Comparison of ENCODE assay signal across 32 cellular contexts in the genomic region with DNA sequence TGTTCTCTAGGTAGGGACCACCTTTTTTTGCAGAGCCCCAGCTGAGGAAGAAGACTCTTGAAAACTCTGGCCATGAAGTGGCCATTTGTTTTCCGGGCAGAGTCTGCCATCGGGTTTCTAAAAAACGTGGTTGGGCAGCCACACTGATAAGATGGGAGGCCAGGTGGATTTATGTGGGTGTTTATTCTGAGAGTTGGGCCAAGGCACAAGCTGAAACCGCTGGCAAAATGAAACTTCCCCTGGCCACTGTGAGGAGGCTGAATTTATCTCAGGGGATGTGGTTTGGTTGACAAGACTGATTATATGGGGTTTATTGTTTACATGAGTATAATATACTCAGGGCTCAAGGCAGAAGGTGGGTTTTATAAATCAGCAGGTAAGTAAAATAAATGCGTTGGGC.
"Had no signal": no experiment of that assay in that cellular context is flagged by ENCODE, and none has a peak within 500 bp of the region (broad histone marks: within the 10 kb centered on the region; RNA-seq: fewer than 3 reads in every experiment).

No MANE protein-coding gene starts in this region.

- H3K27me3 Mint-ChIP-seq: activated B cell treated with CpG ODN at 0.5 μM for 24 hours had no signal

- H3K4me2 ChIP-seq: hepatocyte had no signal

- H3K79me2 ChIP-seq: hepatocyte had no signal

- H3K36me3 Mint-ChIP-seq: activated CD4-positive, alpha-beta memory T cell treated with anti-CD3 and anti-CD28 coated beads for 36 hours; activated CD8-positive, alpha-beta memory T cell treated with anti-CD3 and anti-CD28 coated beads, Interleukin-2, amount 10 ng/mL, durations not matched to agents 7 days and 5 days; activated naive CD4-positive, alpha-beta T cell treated with anti-CD3 and anti-CD28 coated beads, Interleukin-2, amount 50 U/mL, for 24 hours; activated naive CD8-positive, alpha-beta T cell treated with anti-CD3 and anti-CD28 coated beads, Interleukin-2, amount 10 ng/mL, durations not matched to agents 7 days and 5 days had no signal

- DNase-seq: activated B cell treated with CpG ODN at 0.5 μM for 24 hours; activated CD4-positive, alpha-beta memory T cell treated with anti-CD3 and anti-CD28 coated beads for 36 hours; activated CD4-positive, alpha-beta T cell treated with anti-CD3 and anti-CD28 coated beads, Interleukin-2, amount 10 ng/mL, durations not matched to agents 24 days and 14 days; activated CD8-positive, alpha-beta memory T cell treated with anti-CD3 and anti-CD28 coated beads, Interleukin-2, amount 10 ng/mL, durations not matched to agents 7 days and 5 days; activated CD8-positive, alpha-beta memory T cell treated with anti-CD3 and anti-CD28 coated beads, Interleukin-2, amount 50 U/mL, for 4 hours; activated CD8-positive, alpha-beta T cell treated with anti-CD3 and anti-CD28 coated beads, Interleukin-2, amount 10 ng/mL, durations not matched to agents 7 days and 5 days; activated effector memory CD4-positive, alpha-beta T cell treated with anti-CD3 and anti-CD28 coated beads, Interleukin-2, amount 50 U/mL, for 16 hours; activated naive CD4-positive, alpha-beta T cell treated with anti-CD3 and anti-CD28 coated beads for 36 hours; activated naive CD8-positive, alpha-beta T cell treated with anti-CD3 and anti-CD28 coated beads, Interleukin-2, amount 10 ng/mL, durations not matched to agents 7 days and 5 days; activated T-cell treated with anti-CD3 and anti-CD28 coated beads, Interleukin-2, amount 50 U/mL, for 1 hour; activated T-cell treated with anti-CD3 and anti-CD28 coated beads, Interleukin-2, amount 50 U/mL, for 48 hours; anterior cingulate cortex; brain microvascular endothelial cell; dermis blood vessel endothelial cell; effector CD4-positive, alpha-beta T cell; effector memory CD8-positive, alpha-beta T cell; erythroblast; foreskin keratinocyte; gastrocnemius medialis; heart right ventricle; T-helper 17 cell; T1000; WERI-Rb-1 had no signal

- H3K9me3 ChIP-seq: esophagus muscularis mucosa, gastrocnemius medialis had no signal

- H3K27ac Mint-ChIP-seq: activated B cell treated with CpG ODN at 0.5 μM for 24 hours; activated CD4-positive, alpha-beta memory T cell treated with anti-CD3 and anti-CD28 coated beads for 36 hours; activated CD4-positive, alpha-beta T cell treated with anti-CD3 and anti-CD28 coated beads, Interleukin-2, amount 10 ng/mL, durations not matched to agents 24 days and 14 days; activated CD8-positive, alpha-beta memory T cell treated with anti-CD3 and anti-CD28 coated beads, Interleukin-2, amount 10 ng/mL, durations not matched to agents 7 days and 5 days; activated CD8-positive, alpha-beta T cell treated with anti-CD3 and anti-CD28 coated beads, Interleukin-2, amount 10 ng/mL, durations not matched to agents 7 days and 5 days; activated naive CD4-positive, alpha-beta T cell treated with anti-CD3 and anti-CD28 coated beads for 36 hours; activated naive CD4-positive, alpha-beta T cell treated with anti-CD3 and anti-CD28 coated beads, Interleukin-2, amount 50 U/mL, for 24 hours; activated naive CD8-positive, alpha-beta T cell treated with anti-CD3 and anti-CD28 coated beads, Interleukin-2, amount 10 ng/mL, durations not matched to agents 7 days and 5 days; activated T-helper 1 cell treated with anti-CD3 and anti-CD28 coated beads, Interleukin-12 subunit alpha, Interleukin-12 subunit beta, Interleukin-2, Interleukin-4 antibody, amounts not matched to agents 30 ng/mL and 10 ng/mL and 1 ng/mL, durations not matched to agents 14 hours and 24 hours and 36 hours; activated T-helper 2 cell treated with anti-CD3 and anti-CD28 coated beads, Interferon-gamma antibody, Interleukin-2, Interleukin-4, amounts not matched to agents 10 μg/mL and 5 μg/mL and 100 μg/mL, durations not matched to agents 14 hours and 24 hours and 36 hours; effector memory CD8-positive, alpha-beta T cell; T-helper 17 cell; T-helper 2 cell treated with Interferon-gamma antibody and Interleukin-4, amounts not matched to agents 5 μg/mL and 100 μg/mL, for 36 hours had no signal

- H2AFZ ChIP-seq: hepatocyte had no signal

- H3K4me3 Mint-ChIP-seq: activated B cell treated with CpG ODN at 0.5 μM for 24 hours; activated CD4-positive, alpha-beta memory T cell treated with anti-CD3 and anti-CD28 coated beads for 36 hours; activated CD4-positive, alpha-beta T cell treated with anti-CD3 and anti-CD28 coated beads, Interleukin-2, amount 10 ng/mL, durations not matched to agents 24 days and 14 days; activated CD8-positive, alpha-beta memory T cell treated with anti-CD3 and anti-CD28 coated beads, Interleukin-2, amount 10 ng/mL, durations not matched to agents 7 days and 5 days; activated CD8-positive, alpha-beta T cell treated with anti-CD3 and anti-CD28 coated beads, Interleukin-2, amount 10 ng/mL, durations not matched to agents 7 days and 5 days; activated naive CD4-positive, alpha-beta T cell treated with anti-CD3 and anti-CD28 coated beads for 36 hours; activated naive CD4-positive, alpha-beta T cell treated with anti-CD3 and anti-CD28 coated beads, Interleukin-2, amount 50 U/mL, for 24 hours; activated naive CD8-positive, alpha-beta T cell treated with anti-CD3 and anti-CD28 coated beads, Interleukin-2, amount 10 ng/mL, durations not matched to agents 7 days and 5 days; activated T-helper 1 cell treated with anti-CD3 and anti-CD28 coated beads, Interleukin-12 subunit alpha, Interleukin-12 subunit beta, Interleukin-2, Interleukin-4 antibody, amounts not matched to agents 30 ng/mL and 10 ng/mL and 1 ng/mL, durations not matched to agents 14 hours and 24 hours and 36 hours; central memory CD8-positive, alpha-beta T cell; effector memory CD8-positive, alpha-beta T cell; T-helper 17 cell; T-helper 2 cell treated with Interferon-gamma antibody and Interleukin-4, amounts not matched to agents 5 μg/mL and 100 μg/mL, for 36 hours had no signal

- ATAC-seq: activated CD4-positive, CD25-positive, alpha-beta regulatory T cell treated with anti-CD3 and anti-CD28 coated beads, Interleukin-2, amount 50 U/mL, for 24 hours; activated CD8-positive, alpha-beta memory T cell treated with anti-CD3 and anti-CD28 coated beads, Interleukin-2, amount 10 ng/mL, durations not matched to agents 7 days and 5 days; activated CD8-positive, alpha-beta T cell treated with anti-CD3 and anti-CD28 coated beads, Interleukin-2, amount 10 ng/mL, durations not matched to agents 7 days and 5 days; effector memory CD8-positive, alpha-beta T cell; foreskin keratinocyte; gastrocnemius medialis; heart right ventricle; T-helper 17 cell had no signal

- H3K4me1 ChIP-seq: esophagus muscularis mucosa, foreskin keratinocyte, heart right ventricle had no signal

- H3K27me3 ChIP-seq: brain microvascular endothelial cell, esophagus muscularis mucosa, foreskin keratinocyte, gastrocnemius medialis, hepatocyte had no signal

- H3K9me3 Mint-ChIP-seq: activated B cell treated with CpG ODN at 0.5 μM for 24 hours; activated CD4-positive, alpha-beta memory T cell treated with anti-CD3 and anti-CD28 coated beads for 36 hours; activated CD4-positive, alpha-beta T cell treated with anti-CD3 and anti-CD28 coated beads, Interleukin-2, amount 10 ng/mL, durations not matched to agents 24 days and 14 days; activated naive CD4-positive, alpha-beta T cell treated with anti-CD3 and anti-CD28 coated beads for 36 hours; activated naive CD4-positive, alpha-beta T cell treated with anti-CD3 and anti-CD28 coated beads, Interleukin-2, amount 50 U/mL, for 24 hours; activated naive CD8-positive, alpha-beta T cell treated with anti-CD3 and anti-CD28 coated beads, Interleukin-2, amount 10 ng/mL, durations not matched to agents 7 days and 5 days; activated T-helper 1 cell treated with anti-CD3 and anti-CD28 coated beads, Interleukin-12 subunit alpha, Interleukin-12 subunit beta, Interleukin-2, Interleukin-4 antibody, amounts not matched to agents 30 ng/mL and 10 ng/mL and 1 ng/mL, durations not matched to agents 14 hours and 24 hours and 36 hours; activated T-helper 2 cell treated with anti-CD3 and anti-CD28 coated beads, Interferon-gamma antibody, Interleukin-2, Interleukin-4, amounts not matched to agents 10 μg/mL and 5 μg/mL and 100 μg/mL, durations not matched to agents 14 hours and 24 hours and 36 hours; central memory CD8-positive, alpha-beta T cell; effector memory CD8-positive, alpha-beta T cell; T-helper 2 cell treated with Interferon-gamma antibody and Interleukin-4, amounts not matched to agents 5 μg/mL and 100 μg/mL, for 36 hours had no signal

- H3K27ac ChIP-seq: brain microvascular endothelial cell, coronary artery, esophagus muscularis mucosa, foreskin keratinocyte, gastrocnemius medialis, heart right ventricle, hepatocyte, WERI-Rb-1 had no signal

- H3K36me3 ChIP-seq: brain microvascular endothelial cell, esophagus muscularis mucosa, gastrocnemius medialis, heart right ventricle, WERI-Rb-1 had no signal

- H3K4me3 ChIP-seq: coronary artery, esophagus muscularis mucosa, gastrocnemius medialis, heart right ventricle, hepatocyte had no signal

- H3K4me1 Mint-ChIP-seq: activated B cell treated with CpG ODN at 0.5 μM for 24 hours; activated CD4-positive, alpha-beta T cell treated with anti-CD3 and anti-CD28 coated beads, Interleukin-2, amount 10 ng/mL, durations not matched to agents 24 days and 14 days; activated naive CD4-positive, alpha-beta T cell treated with anti-CD3 and anti-CD28 coated beads, Interleukin-2, amount 50 U/mL, for 24 hours; activated naive CD8-positive, alpha-beta T cell treated with anti-CD3 and anti-CD28 coated beads, Interleukin-2, amount 10 ng/mL, durations not matched to agents 7 days and 5 days; central memory CD8-positive, alpha-beta T cell; T-helper 17 cell had no signal
